Comparison of ENCODE assay signal across 13 cellular contexts in the genomic region with DNA sequence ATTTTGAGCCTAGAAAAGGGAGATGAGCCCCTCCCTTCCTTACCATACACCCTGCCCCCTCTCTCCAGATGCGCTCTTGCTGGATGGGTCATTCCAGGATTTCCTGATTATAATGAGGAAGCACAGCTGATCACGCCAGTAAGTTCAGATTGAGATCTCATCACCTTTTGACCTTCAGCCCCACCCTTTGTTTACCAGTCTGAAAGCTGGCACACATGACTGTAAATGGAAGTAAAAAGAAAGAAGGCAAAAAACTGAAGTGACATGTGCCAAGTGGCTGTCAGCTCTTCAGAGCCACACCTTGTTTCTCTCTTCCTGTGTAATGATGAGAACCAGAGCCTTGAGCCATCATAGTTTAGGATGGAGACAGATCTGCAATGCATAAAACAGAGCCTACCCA. TPM values are rescaled to one million over a fixed set of nuclear protein-coding genes. Genes with fewer than 3 reads are reported as not detected.
DNase-seq lines count a peak whose midpoint lies in the region; ATAC-seq and TF ChIP-seq lines count a peak whose summit lies in the region.
"Had no signal": no experiment of that assay in that cellular context is flagged by ENCODE, and none has a peak within 500 bp of the region (broad histone marks: within the 10 kb centered on the region; RNA-seq: fewer than 3 reads in every experiment).

No MANE protein-coding gene starts in this region.

- peaks cover 0 to 1% of the 10 kb centered on the region in 2 donors for H3K9me3 ChIP-seq in lung (ENCODE audit: control insufficient read depth in 2 of 2, insufficient read depth in 1 of 2, low read length in 1 of 2)
- H3K9me3 ChIP-seq: tibial artery had no signal

- H3K36me3 Mint-ChIP-seq in activated naive CD8-positive, alpha-beta T cell treated with anti-CD3 and anti-CD28 coated beads, Interleukin-2, amount 10 ng/mL, durations not matched to agents 7 days and 5 days = no peaks in the 10 kb centered on the region

- peaks cover 0 to 9% of the 10 kb centered on the region in 2 donors for H3K4me1 ChIP-seq in lung (ENCODE audit: control insufficient read depth in 2 of 2, insufficient read depth in 2 of 2, low read length in 2 of 2)

- no peak overlapping the region for H3K4me3 ChIP-seq in lung
- H3K4me3 ChIP-seq: tibial artery had no signal

- ATAC-seq in GM18498 (IDR thresholded peaks at IDR 0.05; ENCODE audit: unreplicated experiment) (peak; percentile 55), lung (ENCODE audit: insufficient read depth, low FRiP score) (peak; percentile 50), HG03280 (IDR thresholded peaks at IDR 0.05; ENCODE audit: unreplicated experiment) (no peak), HG02610 (IDR thresholded peaks at IDR 0.05; ENCODE audit: unreplicated experiment) (no peak)
- peak; percentile 63 for ATAC-seq in activated naive CD8-positive, alpha-beta T cell treated with anti-CD3 and anti-CD28 coated beads, Interleukin-2, amount 10 ng/mL, durations not matched to agents 7 days and 5 days (ENCODE audit: low read depth)

- no peaks in the 10 kb centered on the region for H3K27me3 ChIP-seq in lung (ENCODE audit: control insufficient read depth, insufficient read depth)
- H3K27me3 ChIP-seq: tibial artery had no signal

- TF ChIP-seq CTCF in lung (IDR thresholded peaks at IDR 0.05; ENCODE audit: control extremely low read depth, extremely low read depth) = no peak

- peaks cover 41% of the 10 kb centered on the region for H3K4me1 Mint-ChIP-seq in activated naive CD8-positive, alpha-beta T cell treated with anti-CD3 and anti-CD28 coated beads, Interleukin-2, amount 10 ng/mL, durations not matched to agents 7 days and 5 days

- POLR2A ChIA-PET in activated naive CD8-positive, alpha-beta T cell treated with anti-CD3 and anti-CD28 coated beads, Interleukin-2, amount 10 ng/mL, durations not matched to agents 7 days and 5 days (lab: Charles Lee) = interaction anchor here (1.6 kb wide), 1 partner anchor 26 kb away, joined by 4 read pairs; no protein-coding TSS in a partner anchor

- DNase-seq in LoVo (ENCODE audit: low spot score) = peak; percentile 45
- DNase-seq in activated naive CD8-positive, alpha-beta T cell treated with anti-CD3 and anti-CD28 coated beads, Interleukin-2, amount 10 ng/mL, durations not matched to agents 7 days and 5 days = no peak
- DNase-seq in lung (ENCODE audit: low spot score) = peak; percentile 34
- DNase-seq in activated gamma-delta T cell treated with Interleukin-2 at 50 U/mL for 16 hours = no peak
- DNase-seq in putamen (ENCODE audit: low spot score) = no peak
- DNase-seq: activated CD4-positive, alpha-beta T cell treated with anti-CD3 and anti-CD28 coated beads for 4 hours; caudate nucleus; KG1 had no signal

- H3K4me3 Mint-ChIP-seq in activated naive CD8-positive, alpha-beta T cell treated with anti-CD3 and anti-CD28 coated beads, Interleukin-2, amount 10 ng/mL, durations not matched to agents 7 days and 5 days = peak overlapping the region; percentile 47
- H3K4me3 Mint-ChIP-seq: nephron had no signal

- no peak overlapping the region for H3K27ac ChIP-seq in lung (ENCODE audit: low read depth in 1 of 2, low read length in 1 of 2)
- H3K27ac ChIP-seq: tibial artery had no signal

- H3K36me3 ChIP-seq in lung (ENCODE audit: control insufficient read depth in 2 of 2, insufficient read depth in 2 of 2, low read length in 2 of 2) = no peaks in the 10 kb centered on the region
- H3K36me3 ChIP-seq: tibial artery had no signal

- peak overlapping the region; percentile 63 for H3K27ac Mint-ChIP-seq in activated naive CD8-positive, alpha-beta T cell treated with anti-CD3 and anti-CD28 coated beads, Interleukin-2, amount 10 ng/mL, durations not matched to agents 7 days and 5 days
- H3K27ac Mint-ChIP-seq: nephron had no signal

- WGBS in lung, 2 donors = 15 to 22% methylated on average over 2 of the region's 2 CpGs

- peaks cover 2% of the 10 kb centered on the region for H3K9me3 Mint-ChIP-seq in activated naive CD8-positive, alpha-beta T cell treated with anti-CD3 and anti-CD28 coated beads, Interleukin-2, amount 10 ng/mL, durations not matched to agents 7 days and 5 days
- H3K9me3 Mint-ChIP-seq: nephron had no signal

- no peaks in the 10 kb centered on the region for H3K27me3 Mint-ChIP-seq in activated naive CD8-positive, alpha-beta T cell treated with anti-CD3 and anti-CD28 coated beads, Interleukin-2, amount 10 ng/mL, durations not matched to agents 7 days and 5 days

RNA-seq across cellular contexts. Expression of a gene that starts 27.9 kb away (rescaled TPM):
- total RNA-seq in activated naive CD8-positive, alpha-beta T cell treated with anti-CD3 and anti-CD28 coated beads, Interleukin-2, amount 10 ng/mL, durations not matched to agents 7 days and 5 days = 100 to 1,000 TPM; 124 to 138 TPM
- total RNA-seq in lung = 100 to 1,000 TPM; 106 to 130 TPM
- polyA plus RNA-seq in lung = 100 to 1,000 TPM in 1 of 2 donors, 10 to 100 TPM in 1; 35.2 to 126 TPM

Comparison
In these comparisons a context has a peak if more than half of its experiments do, and no peak if none do; other contexts are left out.
1. ATAC-seq: peak in GM18498 (single experiment), activated naive CD8-positive, alpha-beta T cell treated with anti-CD3 and anti-CD28 coated beads, Interleukin-2, amount 10 ng/mL, durations not matched to agents 7 days and 5 days (single experiment) and lung (single experiment); none in HG03280 (single experiment) and HG02610 (single experiment).
2. DNase-seq: peak in LoVo (single experiment) and lung (single experiment); none in activated naive CD8-positive, alpha-beta T cell treated with anti-CD3 and anti-CD28 coated beads, Interleukin-2, amount 10 ng/mL, durations not matched to agents 7 days and 5 days (single experiment), activated gamma-delta T cell treated with Interleukin-2 at 50 U/mL for 16 hours (single experiment) and putamen (single experiment).